Comparison of ENCODE assay signal across 1 cellular context in the genomic region with DNA sequence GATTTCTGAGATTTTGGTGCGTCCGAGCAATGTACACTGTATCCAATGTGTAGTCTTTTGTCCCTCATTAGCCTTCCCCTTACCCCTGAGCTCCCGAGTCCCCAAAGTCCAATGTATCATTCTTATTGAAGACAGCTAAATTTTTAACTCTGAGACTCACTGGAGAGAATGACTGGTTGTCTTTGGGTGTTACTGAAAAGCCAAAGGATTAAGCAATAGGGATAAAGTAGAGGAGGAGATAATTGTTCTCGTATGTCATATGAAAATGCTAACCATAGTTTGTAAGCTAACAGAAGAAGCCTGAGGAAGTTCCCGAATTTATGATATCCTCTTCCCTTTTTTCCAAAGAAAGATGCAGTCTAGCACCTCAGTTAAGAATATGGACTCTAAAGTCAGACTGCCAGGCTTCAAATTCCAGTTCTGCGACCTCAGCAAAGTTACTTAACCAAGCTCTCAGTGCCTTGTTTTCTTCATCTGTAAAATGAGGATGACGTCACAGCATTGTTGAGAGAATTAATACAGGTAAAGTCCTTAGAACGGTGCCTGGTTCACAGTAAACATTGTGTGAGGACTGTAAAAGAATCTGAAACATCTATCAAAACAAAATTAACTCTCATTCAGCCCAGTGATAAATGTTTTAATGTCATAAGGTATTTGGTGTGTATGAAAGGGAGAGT.
TF ChIP-seq lines count a peak whose summit lies in the region.

No MANE protein-coding gene starts in this region.

TF ChIP-seq in HCT116, 20 proteins besides CTCF, POLR2A, EP300 and RAD21 (continued from another document):
- TF ChIP-seq, protein P1, sequence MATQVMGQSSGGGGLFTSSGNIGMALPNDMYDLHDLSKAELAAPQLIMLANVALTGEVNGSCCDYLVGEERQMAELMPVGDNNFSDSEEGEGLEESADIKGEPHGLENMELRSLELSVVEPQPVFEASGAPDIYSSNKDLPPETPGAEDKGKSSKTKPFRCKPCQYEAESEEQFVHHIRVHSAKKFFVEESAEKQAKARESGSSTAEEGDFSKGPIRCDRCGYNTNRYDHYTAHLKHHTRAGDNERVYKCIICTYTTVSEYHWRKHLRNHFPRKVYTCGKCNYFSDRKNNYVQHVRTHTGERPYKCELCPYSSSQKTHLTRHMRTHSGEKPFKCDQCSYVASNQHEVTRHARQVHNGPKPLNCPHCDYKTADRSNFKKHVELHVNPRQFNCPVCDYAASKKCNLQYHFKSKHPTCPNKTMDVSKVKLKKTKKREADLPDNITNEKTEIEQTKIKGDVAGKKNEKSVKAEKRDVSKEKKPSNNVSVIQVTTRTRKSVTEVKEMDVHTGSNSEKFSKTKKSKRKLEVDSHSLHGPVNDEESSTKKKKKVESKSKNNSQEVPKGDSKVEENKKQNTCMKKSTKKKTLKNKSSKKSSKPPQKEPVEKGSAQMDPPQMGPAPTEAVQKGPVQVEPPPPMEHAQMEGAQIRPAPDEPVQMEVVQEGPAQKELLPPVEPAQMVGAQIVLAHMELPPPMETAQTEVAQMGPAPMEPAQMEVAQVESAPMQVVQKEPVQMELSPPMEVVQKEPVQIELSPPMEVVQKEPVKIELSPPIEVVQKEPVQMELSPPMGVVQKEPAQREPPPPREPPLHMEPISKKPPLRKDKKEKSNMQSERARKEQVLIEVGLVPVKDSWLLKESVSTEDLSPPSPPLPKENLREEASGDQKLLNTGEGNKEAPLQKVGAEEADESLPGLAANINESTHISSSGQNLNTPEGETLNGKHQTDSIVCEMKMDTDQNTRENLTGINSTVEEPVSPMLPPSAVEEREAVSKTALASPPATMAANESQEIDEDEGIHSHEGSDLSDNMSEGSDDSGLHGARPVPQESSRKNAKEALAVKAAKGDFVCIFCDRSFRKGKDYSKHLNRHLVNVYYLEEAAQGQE (IDR thresholded peaks at IDR 0.05; ENCODE audit: low read depth): no peak
- TF ChIP-seq SP1 (IDR thresholded peaks at IDR 0.05; ENCODE audit: low read depth): no peak
